ENCODE assay signal across 1 cellular context in genomic region chr2:38603402-38604265, GRCh38.
TF ChIP-seq lines count a peak whose summit lies in the region.

No MANE protein-coding gene starts in this region.

TF ChIP-seq in K562, 482 proteins besides CTCF, POLR2A, EP300 and RAD21 (continued from another document and continues in another):
- TF ChIP-seq BRD9 (IDR thresholded peaks at IDR 0.05; ENCODE audit: low read depth, partially characterized antibody), result peak; percentile 93
- no peak for TF ChIP-seq NFIX (CRISPR knock-in tag; IDR thresholded peaks at IDR 0.05; ENCODE audit: low read depth)
- no peak for TF ChIP-seq NFATC3 (IDR thresholded peaks at IDR 0.05)
- TF ChIP-seq ATF7 (IDR thresholded peaks at IDR 0.05), result no peak
- TF ChIP-seq, protein P1, sequence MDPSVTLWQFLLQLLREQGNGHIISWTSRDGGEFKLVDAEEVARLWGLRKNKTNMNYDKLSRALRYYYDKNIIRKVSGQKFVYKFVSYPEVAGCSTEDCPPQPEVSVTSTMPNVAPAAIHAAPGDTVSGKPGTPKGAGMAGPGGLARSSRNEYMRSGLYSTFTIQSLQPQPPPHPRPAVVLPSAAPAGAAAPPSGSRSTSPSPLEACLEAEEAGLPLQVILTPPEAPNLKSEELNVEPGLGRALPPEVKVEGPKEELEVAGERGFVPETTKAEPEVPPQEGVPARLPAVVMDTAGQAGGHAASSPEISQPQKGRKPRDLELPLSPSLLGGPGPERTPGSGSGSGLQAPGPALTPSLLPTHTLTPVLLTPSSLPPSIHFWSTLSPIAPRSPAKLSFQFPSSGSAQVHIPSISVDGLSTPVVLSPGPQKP (CRISPR knock-in tag; IDR thresholded peaks at IDR 0.05), result no peak
- no peak for TF ChIP-seq CBFA2T2 (conservative IDR thresholded peaks at IDR 0.05)
- no peak for TF ChIP-seq FOXK1 (CRISPR knock-in tag; IDR thresholded peaks at IDR 0.05; ENCODE audit: borderline replicate concordance)
- no peak for TF ChIP-seq MAFK (IDR thresholded peaks at IDR 0.05; ENCODE audit: low read length)
- TF ChIP-seq CBX2 (IDR thresholded peaks at IDR 0.05; ENCODE audit: insufficient read depth, low read length, poor library complexity, severe bottlenecking), result no peak
- TF ChIP-seq CHD4 (IDR thresholded peaks at IDR 0.05; ENCODE audit: insufficient read depth, insufficient replicate concordance, low read depth, low read length, poor library complexity, severe bottlenecking), result no peak
- TF ChIP-seq MYC (IDR thresholded peaks at IDR 0.05; ENCODE audit: low read depth, low read length), result no peak
- TF ChIP-seq MYC (CRISPR knock-in tag; IDR thresholded peaks at IDR 0.05; ENCODE audit: borderline replicate concordance, low read depth), result no peak
- no peak for TF ChIP-seq RBM14 (IDR thresholded peaks at IDR 0.05; ENCODE audit: borderline replicate concordance, insufficient read depth, low read depth, low read length)
- no peak for TF ChIP-seq RAD51 (IDR thresholded peaks at IDR 0.05; ENCODE audit: borderline replicate concordance, low read depth)
- TF ChIP-seq ZNF316 (IDR thresholded peaks at IDR 0.05), result no peak
- TF ChIP-seq XRCC3 (IDR thresholded peaks at IDR 0.05), result no peak
- peak; percentile 36; the same call in 1 of the 2 replicates for TF ChIP-seq SOX6 (IDR thresholded peaks at IDR 0.05)
- no peak for TF ChIP-seq TEAD1 (CRISPR knock-in tag; IDR thresholded peaks at IDR 0.05)
- no peak for TF ChIP-seq CEBPB (tag; IDR thresholded peaks at IDR 0.05)
- peak; percentile 57; the same call in 1 of the 2 replicates for TF ChIP-seq KLF16 (IDR thresholded peaks at IDR 0.05)
- no peak for TF ChIP-seq MTA1 (IDR thresholded peaks at IDR 0.05; ENCODE audit: borderline replicate concordance)
- no peak for TF ChIP-seq ZNF586 (CRISPR knock-in tag; conservative IDR thresholded peaks at IDR 0.05)
- TF ChIP-seq HDAC8 (tag; IDR thresholded peaks at IDR 0.05), result no peak
- no peak for TF ChIP-seq SMARCA4 (IDR thresholded peaks at IDR 0.05)
- TF ChIP-seq NFRKB (IDR thresholded peaks at IDR 0.05; ENCODE audit: low read depth), result no peak; the same call in 1 of the 2 replicates
- no peak for TF ChIP-seq ZNF311 (CRISPR knock-in tag; IDR thresholded peaks at IDR 0.05)
- TF ChIP-seq, protein P2, sequence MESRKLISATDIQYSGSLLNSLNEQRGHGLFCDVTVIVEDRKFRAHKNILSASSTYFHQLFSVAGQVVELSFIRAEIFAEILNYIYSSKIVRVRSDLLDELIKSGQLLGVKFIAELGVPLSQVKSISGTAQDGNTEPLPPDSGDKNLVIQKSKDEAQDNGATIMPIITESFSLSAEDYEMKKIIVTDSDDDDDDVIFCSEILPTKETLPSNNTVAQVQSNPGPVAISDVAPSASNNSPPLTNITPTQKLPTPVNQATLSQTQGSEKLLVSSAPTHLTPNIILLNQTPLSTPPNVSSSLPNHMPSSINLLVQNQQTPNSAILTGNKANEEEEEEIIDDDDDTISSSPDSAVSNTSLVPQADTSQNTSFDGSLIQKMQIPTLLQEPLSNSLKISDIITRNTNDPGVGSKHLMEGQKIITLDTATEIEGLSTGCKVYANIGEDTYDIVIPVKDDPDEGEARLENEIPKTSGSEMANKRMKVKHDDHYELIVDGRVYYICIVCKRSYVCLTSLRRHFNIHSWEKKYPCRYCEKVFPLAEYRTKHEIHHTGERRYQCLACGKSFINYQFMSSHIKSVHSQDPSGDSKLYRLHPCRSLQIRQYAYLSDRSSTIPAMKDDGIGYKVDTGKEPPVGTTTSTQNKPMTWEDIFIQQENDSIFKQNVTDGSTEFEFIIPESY (CRISPR knock-in tag; IDR thresholded peaks at IDR 0.05), result peak; percentile 90
- TF ChIP-seq BRF1 (IDR thresholded peaks at IDR 0.05; ENCODE audit: borderline replicate concordance, extremely low read depth, insufficient read length), result no peak
- peak; percentile 69; the same call in 1 of the 2 replicates for TF ChIP-seq CC2D1A (IDR thresholded peaks at IDR 0.05)
- no peak for TF ChIP-seq ZNF253 (CRISPR knock-in tag; conservative IDR thresholded peaks at IDR 0.05)
- no peak; the same call in 1 of the 2 replicates for TF ChIP-seq ETV1 (tag; conservative IDR thresholded peaks at IDR 0.05; ENCODE audit: low read depth)
- TF ChIP-seq, protein P3, sequence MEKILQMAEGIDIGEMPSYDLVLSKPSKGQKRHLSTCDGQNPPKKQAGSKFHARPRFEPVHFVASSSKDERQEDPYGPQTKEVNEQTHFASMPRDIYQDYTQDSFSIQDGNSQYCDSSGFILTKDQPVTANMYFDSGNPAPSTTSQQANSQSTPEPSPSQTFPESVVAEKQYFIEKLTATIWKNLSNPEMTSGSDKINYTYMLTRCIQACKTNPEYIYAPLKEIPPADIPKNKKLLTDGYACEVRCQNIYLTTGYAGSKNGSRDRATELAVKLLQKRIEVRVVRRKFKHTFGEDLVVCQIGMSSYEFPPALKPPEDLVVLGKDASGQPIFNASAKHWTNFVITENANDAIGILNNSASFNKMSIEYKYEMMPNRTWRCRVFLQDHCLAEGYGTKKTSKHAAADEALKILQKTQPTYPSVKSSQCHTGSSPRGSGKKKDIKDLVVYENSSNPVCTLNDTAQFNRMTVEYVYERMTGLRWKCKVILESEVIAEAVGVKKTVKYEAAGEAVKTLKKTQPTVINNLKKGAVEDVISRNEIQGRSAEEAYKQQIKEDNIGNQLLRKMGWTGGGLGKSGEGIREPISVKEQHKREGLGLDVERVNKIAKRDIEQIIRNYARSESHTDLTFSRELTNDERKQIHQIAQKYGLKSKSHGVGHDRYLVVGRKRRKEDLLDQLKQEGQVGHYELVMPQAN (IDR thresholded peaks at IDR 0.05; ENCODE audit: borderline replicate concordance), result peak; percentile 79
- no peak for TF ChIP-seq SAFB (IDR thresholded peaks at IDR 0.05; ENCODE audit: borderline replicate concordance, low read depth, low read length)
- TF ChIP-seq ZNF121 (CRISPR knock-in tag; conservative IDR thresholded peaks at IDR 0.05), result no peak
- TF ChIP-seq GTF2A2 (tag; IDR thresholded peaks at IDR 0.05), result no peak
- TF ChIP-seq OTX1 (CRISPR knock-in tag; IDR thresholded peaks at IDR 0.05), result no peak
- TF ChIP-seq, protein P4, sequence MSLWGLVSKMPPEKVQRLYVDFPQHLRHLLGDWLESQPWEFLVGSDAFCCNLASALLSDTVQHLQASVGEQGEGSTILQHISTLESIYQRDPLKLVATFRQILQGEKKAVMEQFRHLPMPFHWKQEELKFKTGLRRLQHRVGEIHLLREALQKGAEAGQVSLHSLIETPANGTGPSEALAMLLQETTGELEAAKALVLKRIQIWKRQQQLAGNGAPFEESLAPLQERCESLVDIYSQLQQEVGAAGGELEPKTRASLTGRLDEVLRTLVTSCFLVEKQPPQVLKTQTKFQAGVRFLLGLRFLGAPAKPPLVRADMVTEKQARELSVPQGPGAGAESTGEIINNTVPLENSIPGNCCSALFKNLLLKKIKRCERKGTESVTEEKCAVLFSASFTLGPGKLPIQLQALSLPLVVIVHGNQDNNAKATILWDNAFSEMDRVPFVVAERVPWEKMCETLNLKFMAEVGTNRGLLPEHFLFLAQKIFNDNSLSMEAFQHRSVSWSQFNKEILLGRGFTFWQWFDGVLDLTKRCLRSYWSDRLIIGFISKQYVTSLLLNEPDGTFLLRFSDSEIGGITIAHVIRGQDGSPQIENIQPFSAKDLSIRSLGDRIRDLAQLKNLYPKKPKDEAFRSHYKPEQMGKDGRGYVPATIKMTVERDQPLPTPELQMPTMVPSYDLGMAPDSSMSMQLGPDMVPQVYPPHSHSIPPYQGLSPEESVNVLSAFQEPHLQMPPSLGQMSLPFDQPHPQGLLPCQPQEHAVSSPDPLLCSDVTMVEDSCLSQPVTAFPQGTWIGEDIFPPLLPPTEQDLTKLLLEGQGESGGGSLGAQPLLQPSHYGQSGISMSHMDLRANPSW (CRISPR knock-in tag; IDR thresholded peaks at IDR 0.05), result no peak
- TF ChIP-seq CBX3 (IDR thresholded peaks at IDR 0.05; ENCODE audit: borderline replicate concordance in 1 of 2, low read length in 2 of 2), result peak in 1 of 2 experiments; percentile 59; a peak in 2 of 3 replicates
- no peak for TF ChIP-seq MCM2 (IDR thresholded peaks at IDR 0.05; ENCODE audit: low read depth)
- TF ChIP-seq ZNF445 (CRISPR knock-in tag; IDR thresholded peaks at IDR 0.05; ENCODE audit: low read depth), result no peak
- TF ChIP-seq NR1H2 (CRISPR knock-in tag; IDR thresholded peaks at IDR 0.05), result no peak
- peak; percentile 37; the same call in 1 of the 2 replicates for TF ChIP-seq LEF1 (IDR thresholded peaks at IDR 0.05)
- no peak for TF ChIP-seq CHCHD3 (CRISPR knock-in tag; IDR thresholded peaks at IDR 0.05)
- TF ChIP-seq KLF1 (tag; IDR thresholded peaks at IDR 0.05), result no peak
- peak; percentile 75; the same call in 1 of the 2 replicates for TF ChIP-seq ADNP (tag; IDR thresholded peaks at IDR 0.05)
- TF ChIP-seq HMBOX1 (IDR thresholded peaks at IDR 0.05), result peak; percentile 89
- no peak for TF ChIP-seq ELF2 (CRISPR knock-in tag; IDR thresholded peaks at IDR 0.05)
- TF ChIP-seq ZKSCAN8 (CRISPR knock-in tag; IDR thresholded peaks at IDR 0.05), result no peak
- peak in 1 of 2 experiments; percentile 35; a peak in 1 of 4 replicates for TF ChIP-seq TBL1XR1 (IDR thresholded peaks at IDR 0.05; ENCODE audit: low read length in 2 of 2)
- TF ChIP-seq FOS (IDR thresholded peaks at IDR 0.05; ENCODE audit: extremely low read depth, insufficient read length), result no peak
- TF ChIP-seq POLR2G (IDR thresholded peaks at IDR 0.05; ENCODE audit: low read depth, low read length), result no peak
- TF ChIP-seq, protein P5, sequence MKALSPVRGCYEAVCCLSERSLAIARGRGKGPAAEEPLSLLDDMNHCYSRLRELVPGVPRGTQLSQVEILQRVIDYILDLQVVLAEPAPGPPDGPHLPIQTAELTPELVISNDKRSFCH (CRISPR knock-in tag; IDR thresholded peaks at IDR 0.05), result no peak
- TF ChIP-seq, protein P5 (tag; IDR thresholded peaks at IDR 0.05), result 0 out of 2 replicates have a peak, but pooled peaks have one; percentile 46
- TF ChIP-seq, protein P6, sequence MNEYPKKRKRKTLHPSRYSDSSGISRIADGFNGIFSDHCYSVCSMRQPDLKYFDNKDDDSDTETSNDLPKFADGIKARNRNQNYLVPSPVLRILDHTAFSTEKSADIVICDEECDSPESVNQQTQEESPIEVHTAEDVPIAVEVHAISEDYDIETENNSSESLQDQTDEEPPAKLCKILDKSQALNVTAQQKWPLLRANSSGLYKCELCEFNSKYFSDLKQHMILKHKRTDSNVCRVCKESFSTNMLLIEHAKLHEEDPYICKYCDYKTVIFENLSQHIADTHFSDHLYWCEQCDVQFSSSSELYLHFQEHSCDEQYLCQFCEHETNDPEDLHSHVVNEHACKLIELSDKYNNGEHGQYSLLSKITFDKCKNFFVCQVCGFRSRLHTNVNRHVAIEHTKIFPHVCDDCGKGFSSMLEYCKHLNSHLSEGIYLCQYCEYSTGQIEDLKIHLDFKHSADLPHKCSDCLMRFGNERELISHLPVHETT (CRISPR knock-in tag; conservative IDR thresholded peaks at IDR 0.05 in 1 of 2, IDR thresholded peaks at IDR 0.05 in 1 of 2), result peak in 1 of 2 experiments; percentile 19; a peak in 1 of 4 replicates
- no peak for TF ChIP-seq BDP1 (IDR thresholded peaks at IDR 0.05; ENCODE audit: insufficient read depth, insufficient read length)
- TF ChIP-seq ELF1 (tag; IDR thresholded peaks at IDR 0.05), result 0 out of 2 replicates have a peak, but pooled peaks have one; percentile 24
- no peak for TF ChIP-seq TRIM24 (IDR thresholded peaks at IDR 0.05)
- no peak for TF ChIP-seq STAT5A (IDR thresholded peaks at IDR 0.05; ENCODE audit: borderline replicate concordance, low read length)
- TF ChIP-seq ZBTB11 (CRISPR knock-in tag; IDR thresholded peaks at IDR 0.05), result no peak
- TF ChIP-seq VEZF1 (CRISPR knock-in tag; IDR thresholded peaks at IDR 0.05), result no peak
- TF ChIP-seq ZNF184 (CRISPR knock-in tag; IDR thresholded peaks at IDR 0.05), result no peak
- no peak for TF ChIP-seq COPS2 (conservative IDR thresholded peaks at IDR 0.05)
- TF ChIP-seq KDM2B (CRISPR knock-in tag; IDR thresholded peaks at IDR 0.05), result no peak
